ENCODE assay signal across 10 cellular contexts in genomic region chr1:148315081-148315811, GRCh38.
DNase-seq lines count a peak whose midpoint lies in the region; ATAC-seq and TF ChIP-seq lines count a peak whose summit lies in the region.
"Had no signal": no experiment of that assay in that cellular context is flagged by ENCODE, and none has a peak within 500 bp of the region (broad histone marks: within the 10 kb centered on the region; RNA-seq: fewer than 3 reads in every experiment).

No MANE protein-coding gene starts in this region.

- in situ Hi-C loops in GM13977 (cut with MboI; ENCODE audit: low pct_unique_long_range_greater_than_20kb, low sequenced_read_pairs, unreplicated experiment), result no loop called here

- DNase-seq in fibroblast of pulmonary artery (ENCODE audit: low read depth) (peak; percentile 57), GM13977 (ENCODE audit: low spot score) (no peak), HPDE6-E6E7 (ENCODE audit: extremely low spot score) (no peak), HuH-7 (ENCODE audit: low spot score) (no peak)
- no peak for DNase-seq in activated effector memory CD4-positive, alpha-beta T cell treated with Interleukin-2 at 50 U/mL for 16 hours

- no peak for TF ChIP-seq CTCF in fibroblast of pulmonary artery (IDR thresholded peaks at IDR 0.05; ENCODE audit: low read length, missing control alignments)
- no peak for TF ChIP-seq CTCF in GM13977 (IDR thresholded peaks at IDR 0.05; ENCODE audit: extremely low read depth, insufficient read depth, missing control alignments)

- no peak overlapping the region for H3K4me3 ChIP-seq in fibroblast of pulmonary artery (replicated peaks; ENCODE audit: low read depth, low read length)
- H3K4me3 ChIP-seq: SJSA1 had no signal

- TF ChIP-seq POLR2A in GM18505 (IDR thresholded peaks at IDR 0.05; ENCODE audit: borderline replicate concordance, extremely low read depth, insufficient read depth, insufficient read length), result no peak

- ATAC-seq in GM18505 (IDR thresholded peaks at IDR 0.05; ENCODE audit: unreplicated experiment) (peak; percentile 45), GM21515 (IDR thresholded peaks at IDR 0.05; ENCODE audit: unreplicated experiment) (peak; percentile 72), HG03460 (IDR thresholded peaks at IDR 0.05; ENCODE audit: unreplicated experiment) (peak; percentile 63)
- ATAC-seq: HepG2 had no signal
